9 cellular contexts compared by ENCODE assay signal in the genomic region with DNA sequence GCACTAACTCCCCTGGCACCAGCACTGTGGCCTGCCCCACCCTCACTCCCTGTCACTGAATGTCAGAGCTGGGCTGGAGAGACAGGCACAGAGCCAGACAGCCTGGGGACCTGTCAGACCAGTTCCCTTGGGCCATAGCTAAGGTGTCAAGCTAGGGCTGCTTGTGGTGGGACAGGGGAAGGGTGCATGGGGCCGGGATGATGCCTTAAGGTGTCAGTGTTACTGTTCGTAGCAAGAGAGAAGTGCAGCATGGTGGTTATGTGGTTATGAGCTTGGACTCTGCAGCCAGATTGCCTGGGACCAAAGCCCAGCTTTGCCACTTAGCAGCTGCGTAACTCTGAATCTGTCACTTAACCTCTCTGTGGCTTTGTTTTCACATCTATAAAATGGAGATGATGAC. TPM values are rescaled to one million over a fixed set of nuclear protein-coding genes. Genes with fewer than 3 reads are reported as not detected.
DNase-seq lines count a peak whose midpoint lies in the region; ATAC-seq and TF ChIP-seq lines count a peak whose summit lies in the region.
"Had no signal": no experiment of that assay in that cellular context is flagged by ENCODE, and none has a peak within 500 bp of the region (broad histone marks: within the 10 kb centered on the region; RNA-seq: fewer than 3 reads in every experiment).

No MANE protein-coding gene starts in this region.

- in situ Hi-C loops in GM23248 (cut with MboI) = no loop called here

- no peak for TF ChIP-seq CTCF in gastroesophageal sphincter (IDR thresholded peaks at IDR 0.05)
- TF ChIP-seq CTCF in tibial artery (IDR thresholded peaks at IDR 0.05) = no peak

- H3K79me2 ChIP-seq in GM23248 (ENCODE audit: insufficient read depth) = no peaks in the 10 kb centered on the region

- H3F3A ChIP-seq in GM23248 (ENCODE audit: insufficient read depth) = peaks cover 23% of the 10 kb centered on the region

- H2AFZ ChIP-seq in GM23248 = no peak overlapping the region

- WGBS in gastroesophageal sphincter (ENCODE audit: low coverage in 1 of 2), 2 donors = 57% methylated on average over 2 of the region's 3 CpGs; no CpG with 5 or more reads in 1 of the 2 donors
- WGBS in GM23248 (ENCODE audit: low coverage in 1 of 2, low lambda C conversion rate in 2 of 2, missing lambda C conversion rate in 2 of 2), 2 experiments = 83 to 90% methylated on average over 3 of the region's 3 CpGs

- DNase-seq in NCI-H1092 treated with DMSO at 0.1 percent for 48 hours (lab: John Stamatoyannopoulos, UW) (peak; percentile 64), NCI-H1092 (lab: John Stamatoyannopoulos, UW) (no peak), tibial artery (no peak), NCI-H226 (no peak), GM23248 (no peak)

- ATAC-seq in gastroesophageal sphincter (no peak), GM21737 (IDR thresholded peaks at IDR 0.05; ENCODE audit: unreplicated experiment) (no peak)

- H3K27me3 ChIP-seq in gastroesophageal sphincter (no peaks in the 10 kb centered on the region), tibial artery (no peaks in the 10 kb centered on the region), GM23248 (replicated peaks; ENCODE audit: insufficient read depth) (no peaks in the 10 kb centered on the region)

- H3K9me3 ChIP-seq in gastroesophageal sphincter = no peaks in the 10 kb centered on the region
- H3K9me3 ChIP-seq in tibial artery = no peaks in the 10 kb centered on the region
- no peaks in the 10 kb centered on the region for H3K9me3 ChIP-seq in GM23248 (ENCODE audit: low read depth)

- no peak overlapping the region for H3K9ac ChIP-seq in GM23248

- H3K9me2 ChIP-seq in GM23248 (ENCODE audit: insufficient read depth) = no peaks in the 10 kb centered on the region

- no peak for TF ChIP-seq POLR2A in gastroesophageal sphincter (IDR thresholded peaks at IDR 0.05)

- no peak; the same call in 1 of the 2 replicates for TF ChIP-seq RAD21 in Ishikawa (IDR thresholded peaks at IDR 0.05; ENCODE audit: low read depth)

- H3K4me3 ChIP-seq in gastroesophageal sphincter (peak overlapping the region in 1 of 2 donors; percentile 72), tibial artery (no peak overlapping the region), GM23248 (no peak overlapping the region)

- H4K20me1 ChIP-seq in GM23248 (ENCODE audit: insufficient read depth) = no peaks in the 10 kb centered on the region

- intact Hi-C loops in tibial artery (cut with DNase I; ENCODE audit: low total_unique reads) = loop anchor here (5.0 kb wide), 1 partner anchor 38 kb away; no protein-coding TSS in a partner anchor

- H3K36me3 ChIP-seq in gastroesophageal sphincter (peaks cover 0 to 18% of the 10 kb centered on the region in 2 donors), tibial artery (peaks cover 0 to 20% (median 0%) of the 10 kb centered on the region in 3 donors), GM23248 (ENCODE audit: low read depth) (no peaks in the 10 kb centered on the region)

- H3K4me1 ChIP-seq in gastroesophageal sphincter (peaks cover 0 to 75% (median 12%) of the 10 kb centered on the region in 3 donors), tibial artery (peaks cover 0 to 82% (median 77%) of the 10 kb centered on the region in 4 donors), GM23248 (ENCODE audit: insufficient read depth) (peaks cover 33% of the 10 kb centered on the region)

- TF ChIP-seq EP300 in Ishikawa (IDR thresholded peaks at IDR 0.05; ENCODE audit: borderline replicate concordance) (peak; percentile 90), gastroesophageal sphincter (IDR thresholded peaks at IDR 0.05) (no peak)

- no peak overlapping the region for H3K4me2 ChIP-seq in GM23248 (ENCODE audit: unreplicated experiment)

- H3K27ac ChIP-seq in gastroesophageal sphincter (peak overlapping the region in 3 of 4 donors; percentile 34 to 72 (median 48)), tibial artery (peak overlapping the region; percentile 62 to 79), GM23248 (no peak overlapping the region)

TF ChIP-seq in Ishikawa, 13 proteins besides CTCF, POLR2A, EP300 and RAD21:
- TF ChIP-seq TAF1 (IDR thresholded peaks at IDR 0.05; ENCODE audit: low read depth) = no peak
- TF ChIP-seq, protein P1, sequence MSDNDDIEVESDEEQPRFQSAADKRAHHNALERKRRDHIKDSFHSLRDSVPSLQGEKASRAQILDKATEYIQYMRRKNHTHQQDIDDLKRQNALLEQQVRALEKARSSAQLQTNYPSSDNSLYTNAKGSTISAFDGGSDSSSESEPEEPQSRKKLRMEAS (IDR thresholded peaks at IDR 0.05) = peak; percentile 91
- TF ChIP-seq, protein P2, sequence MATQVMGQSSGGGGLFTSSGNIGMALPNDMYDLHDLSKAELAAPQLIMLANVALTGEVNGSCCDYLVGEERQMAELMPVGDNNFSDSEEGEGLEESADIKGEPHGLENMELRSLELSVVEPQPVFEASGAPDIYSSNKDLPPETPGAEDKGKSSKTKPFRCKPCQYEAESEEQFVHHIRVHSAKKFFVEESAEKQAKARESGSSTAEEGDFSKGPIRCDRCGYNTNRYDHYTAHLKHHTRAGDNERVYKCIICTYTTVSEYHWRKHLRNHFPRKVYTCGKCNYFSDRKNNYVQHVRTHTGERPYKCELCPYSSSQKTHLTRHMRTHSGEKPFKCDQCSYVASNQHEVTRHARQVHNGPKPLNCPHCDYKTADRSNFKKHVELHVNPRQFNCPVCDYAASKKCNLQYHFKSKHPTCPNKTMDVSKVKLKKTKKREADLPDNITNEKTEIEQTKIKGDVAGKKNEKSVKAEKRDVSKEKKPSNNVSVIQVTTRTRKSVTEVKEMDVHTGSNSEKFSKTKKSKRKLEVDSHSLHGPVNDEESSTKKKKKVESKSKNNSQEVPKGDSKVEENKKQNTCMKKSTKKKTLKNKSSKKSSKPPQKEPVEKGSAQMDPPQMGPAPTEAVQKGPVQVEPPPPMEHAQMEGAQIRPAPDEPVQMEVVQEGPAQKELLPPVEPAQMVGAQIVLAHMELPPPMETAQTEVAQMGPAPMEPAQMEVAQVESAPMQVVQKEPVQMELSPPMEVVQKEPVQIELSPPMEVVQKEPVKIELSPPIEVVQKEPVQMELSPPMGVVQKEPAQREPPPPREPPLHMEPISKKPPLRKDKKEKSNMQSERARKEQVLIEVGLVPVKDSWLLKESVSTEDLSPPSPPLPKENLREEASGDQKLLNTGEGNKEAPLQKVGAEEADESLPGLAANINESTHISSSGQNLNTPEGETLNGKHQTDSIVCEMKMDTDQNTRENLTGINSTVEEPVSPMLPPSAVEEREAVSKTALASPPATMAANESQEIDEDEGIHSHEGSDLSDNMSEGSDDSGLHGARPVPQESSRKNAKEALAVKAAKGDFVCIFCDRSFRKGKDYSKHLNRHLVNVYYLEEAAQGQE (IDR thresholded peaks at IDR 0.05; ENCODE audit: low read depth) = no peak
- TF ChIP-seq, protein P3, sequence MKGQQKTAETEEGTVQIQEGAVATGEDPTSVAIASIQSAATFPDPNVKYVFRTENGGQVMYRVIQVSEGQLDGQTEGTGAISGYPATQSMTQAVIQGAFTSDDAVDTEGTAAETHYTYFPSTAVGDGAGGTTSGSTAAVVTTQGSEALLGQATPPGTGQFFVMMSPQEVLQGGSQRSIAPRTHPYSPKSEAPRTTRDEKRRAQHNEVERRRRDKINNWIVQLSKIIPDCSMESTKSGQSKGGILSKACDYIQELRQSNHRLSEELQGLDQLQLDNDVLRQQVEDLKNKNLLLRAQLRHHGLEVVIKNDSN (IDR thresholded peaks at IDR 0.05) = peak; percentile 36; the same call in 1 of the 2 replicates
- peak; percentile 98 for TF ChIP-seq NFIC (IDR thresholded peaks at IDR 0.05)
- no peak for TF ChIP-seq CREB1 (IDR thresholded peaks at IDR 0.05; ENCODE audit: low read depth)
- peak; percentile 73 for TF ChIP-seq TEAD4 (IDR thresholded peaks at IDR 0.05)
- no peak for TF ChIP-seq EGR1 (IDR thresholded peaks at IDR 0.05)
- no peak for TF ChIP-seq FOXM1 (IDR thresholded peaks at IDR 0.05; ENCODE audit: borderline replicate concordance, low read depth)
- TF ChIP-seq CEBPB (IDR thresholded peaks at IDR 0.05) = no peak
- no peak; the same call in 1 of the 2 replicates for TF ChIP-seq ZBTB7A (IDR thresholded peaks at IDR 0.05; ENCODE audit: low read depth)
- TF ChIP-seq YY1 (IDR thresholded peaks at IDR 0.05; ENCODE audit: low read depth) = peak; percentile 59; the same call in 1 of the 2 replicates
- peak; percentile 93 for TF ChIP-seq TCF12 (IDR thresholded peaks at IDR 0.05; ENCODE audit: low read depth)

RNA-seq across cellular contexts. Expression of a gene that starts 3.8 kb away (rescaled TPM):
- total RNA-seq in gastroesophageal sphincter = 10 to 100 TPM; 19.3 to 56.8 (median 25.5) TPM
- 1.3 and 3.7 TPM in 2 replicates for total RNA-seq in GM23248 (2014; rRNA removed; shearing (Covaris generic))
- polyA plus RNA-seq in GM23248 (2016; fragmentation: Nextera tagmentation; extraction: Ambion mirVana) = 1.1 and 1.4 TPM in 2 replicates

RNA-seq across cellular contexts. Expression of a gene that starts 18.2 kb away (rescaled TPM):
- 10 to 100 TPM; 40.7 to 66.8 (median 53.3) TPM for total RNA-seq in gastroesophageal sphincter
- total RNA-seq in GM23248 (2014; rRNA removed; shearing (Covaris generic)) = 16.4 and 20.9 TPM in 2 replicates
- 19.1 and 21.8 TPM in 2 replicates for polyA plus RNA-seq in GM23248 (2016; fragmentation: Nextera tagmentation; extraction: Ambion mirVana)

RNA-seq across cellular contexts. Expression of a gene that starts 29.6 kb away (rescaled TPM):
- 1 to 10 TPM in 2 of 4 donors, under 1 TPM in 2; 0.42 to 1.9 (median 0.75) TPM for total RNA-seq in gastroesophageal sphincter
- 0.22 TPM in 1 of 2 replicates, not detected in the other for total RNA-seq in GM23248 (2014; rRNA removed; shearing (Covaris generic))
- polyA plus RNA-seq in GM23248 (2016; fragmentation: Nextera tagmentation; extraction: Ambion mirVana) = 0.10 TPM in 1 of 2 replicates, not detected in the other
- polyA plus RNA-seq: immature natural killer cell had no signal

RNA-seq across cellular contexts. Expression of a gene that starts 49.1 kb away (rescaled TPM):
- 10 to 100 TPM; 17.0 to 20.0 (median 18.8) TPM for total RNA-seq in gastroesophageal sphincter
- total RNA-seq in GM23248 (2014; rRNA removed; shearing (Covaris generic)) = 16.2 and 18.6 TPM in 2 replicates
- 27.7 and 27.8 TPM in 2 replicates for polyA plus RNA-seq in GM23248 (2016; fragmentation: Nextera tagmentation; extraction: Ambion mirVana)
